Comparison of ENCODE assay signal across 8 cellular contexts in genomic region chr20:49711331-49711987, GRCh38. TPM values are rescaled to one million over a fixed set of nuclear protein-coding genes. Genes with fewer than 3 reads are reported as not detected.
DNase-seq lines count a peak whose midpoint lies in the region; ATAC-seq and TF ChIP-seq lines count a peak whose summit lies in the region.

No MANE protein-coding gene starts in this region.

- H3K9me3 Mint-ChIP-seq in naive thymus-derived CD8-positive, alpha-beta T cell: no peaks in the 10 kb centered on the region

- H3K27ac ChIP-seq in AG04450 (ENCODE audit: low read depth, low read length): no peak overlapping the region
- peak overlapping the region; percentile 99 for H3K27ac ChIP-seq in HL-60 (replicated peaks)

- no peak for ATAC-seq in naive thymus-derived CD8-positive, alpha-beta T cell
- ATAC-seq in HG03378 (IDR thresholded peaks at IDR 0.05; ENCODE audit: unreplicated experiment) (no peak), GM18511 (IDR thresholded peaks at IDR 0.05; ENCODE audit: unreplicated experiment) (no peak), HG03432 (IDR thresholded peaks at IDR 0.05; ENCODE audit: unreplicated experiment) (no peak), GM18867 (IDR thresholded peaks at IDR 0.05; ENCODE audit: unreplicated experiment) (no peak)

- POLR2A ChIA-PET in AG04450 (lab: Yijun Ruan, JAX): interaction anchor here (0.7 kb wide), 1 partner anchor 79 kb away, joined by 6 read pairs; no protein-coding TSS in a partner anchor
- POLR2A ChIA-PET in naive thymus-derived CD8-positive, alpha-beta T cell (lab: Charles Lee): no interaction called here

- DNase-seq in AG04450 (ENCODE audit: low read depth, low spot score): no peak
- DNase-seq in HL-60 (ENCODE audit: low read depth in 1 of 2, low spot score in 1 of 2): peak in 1 of 2 experiments; percentile 23
- DNase-seq in cardiac fibroblast (ENCODE audit: low read depth in 2 of 2): no peak
- DNase-seq in naive thymus-derived CD8-positive, alpha-beta T cell: no peak

- peaks cover 25 to 67% (median 49%) of the 10 kb centered on the region in 4 donors for H3K4me1 Mint-ChIP-seq in naive thymus-derived CD8-positive, alpha-beta T cell

- CTCF ChIA-PET in AG04450 (lab: Charles Lee): interaction anchor here (0.6 to 0.7 kb wide), 2 partner anchors 16 to 234 kb away, joined by 3 to 4 read pairs; no protein-coding TSS in a partner anchor

- H3K27ac Mint-ChIP-seq in naive thymus-derived CD8-positive, alpha-beta T cell: peak overlapping the region in 5 of 10 donors; percentile 1 to 87 (median 49)

- H3K9me3 ChIP-seq in AG04450 (ENCODE audit: control insufficient read depth, insufficient read depth, low read length): no peaks in the 10 kb centered on the region; the same call in 1 of the 2 replicates

- H3K4me3 Mint-ChIP-seq in naive thymus-derived CD8-positive, alpha-beta T cell: peak overlapping the region; percentile 13 to 94 (median 83)

- peak overlapping the region; percentile 81; the same call in 1 of the 2 replicates for H3K4me3 ChIP-seq in AG04450 (ENCODE audit: low read depth, low read length)
- H3K4me3 ChIP-seq in HL-60 (replicated peaks; ENCODE audit: insufficient read depth, low read length): peak overlapping the region; percentile 82
- H3K4me3 ChIP-seq in cardiac fibroblast (replicated peaks in 1 of 2; ENCODE audit: low read depth in 2 of 2, low read length in 2 of 2): peak overlapping the region; percentile 87 to 93

- no peaks in the 10 kb centered on the region for H3K27me3 Mint-ChIP-seq in naive thymus-derived CD8-positive, alpha-beta T cell

- no peaks in the 10 kb centered on the region for H3K27me3 ChIP-seq in AG04450 (ENCODE audit: control insufficient read depth, insufficient read depth, low read length)
- no peaks in the 10 kb centered on the region for H3K27me3 ChIP-seq in HL-60 (ENCODE audit: insufficient read depth, poor library complexity, severe bottlenecking)

- H3K36me3 Mint-ChIP-seq in naive thymus-derived CD8-positive, alpha-beta T cell: no peaks in the 10 kb centered on the region

- TF ChIP-seq CTCF in AG04450 (IDR thresholded peaks at IDR 0.05; ENCODE audit: low read depth, low read length) (no peak), HL-60 (IDR thresholded peaks at IDR 0.05; ENCODE audit: insufficient read depth, low read length) (no peak), cardiac fibroblast (IDR thresholded peaks at IDR 0.05; ENCODE audit: low read depth, low read length) (no peak)

RNA-seq across cellular contexts. Expression of gene B4GALT5, which starts 2.2 kb away (rescaled TPM):
- polyA plus RNA-seq in AG04450 (2011; rRNA removed): 28.0 and 32.5 TPM in 2 replicates
- polyA minus RNA-seq in AG04450 (2011; rRNA and poly(A)+ RNA removed): 27.6 and 28.3 TPM in 2 replicates
- 1 to 10 TPM; 6.0 to 6.8 TPM for total RNA-seq in naive thymus-derived CD8-positive, alpha-beta T cell
- 1 to 10 TPM in 1 of 3 donors, under 1 TPM in 2; 0.34 to 1.4 (median 0.73) TPM for polyA plus RNA-seq in naive thymus-derived CD8-positive, alpha-beta T cell

Comparison
In these comparisons a context has a peak if more than half of its experiments do, and no peak if none do; other contexts are left out.
1. RNA of gene B4GALT5, which starts 2.2 kb away (polyA plus RNA-seq): 28.0 to 32.5 TPM in AG04450; 0.34 to 1.4 TPM in naive thymus-derived CD8-positive, alpha-beta T cell; every median in the first group is over 10 times any median in the second.
2. Peak in every context shown above with its lines, with median percentiles within 50 percentile points of each other: H3K4me3 ChIP-seq.